ENCODE assay signal across 20 cellular contexts in the genomic region with DNA sequence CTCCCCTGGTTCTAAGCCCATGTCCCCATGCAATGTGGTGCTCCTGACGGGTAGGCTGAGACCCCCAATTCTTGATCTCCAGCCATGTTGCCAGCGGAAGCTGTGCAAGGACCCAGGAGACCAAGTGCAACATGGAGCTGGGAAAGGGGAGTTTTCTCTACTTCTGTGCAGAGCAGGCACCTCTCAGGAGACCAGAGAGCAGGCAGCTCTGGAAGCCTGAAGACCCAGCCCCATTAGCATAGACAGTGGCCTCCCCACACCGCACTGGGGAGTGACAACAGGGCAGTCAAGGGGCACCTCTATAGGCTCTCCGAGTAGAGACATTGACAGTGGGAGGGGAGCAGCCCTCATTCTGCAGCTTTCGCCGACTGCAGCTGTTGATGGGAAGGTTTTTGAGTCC.
"Had no signal": no experiment of that assay in that cellular context is flagged by ENCODE, and none has a peak within 500 bp of the region (broad histone marks: within the 10 kb centered on the region; RNA-seq: fewer than 3 reads in every experiment).

No MANE protein-coding gene starts in this region.

- H3K27ac Mint-ChIP-seq: activated naive CD8-positive, alpha-beta T cell; endodermal cell; naive B cell; neural progenitor cell; progenitor cell of endocrine pancreas; stimulated activated naive CD8-positive, alpha-beta T cell treated with anti-CD3 and anti-CD28 coated beads, Interleukin-15, Interleukin-2, amounts not matched to agents 100 ng/mL and 50 ng/mL, for 24 hours; T-helper 1 cell treated with Interleukin-12 subunit alpha and Interleukin-12 subunit beta and Interleukin-4 antibody, amounts not matched to agents 30 μg/mL and 1 μg/mL, for 36 hours; WTC11 had no signal

- H3K9me3 ChIP-seq: adrenal gland, lower lobe of right lung, uterus had no signal

- H3K36me3 ChIP-seq: adrenal gland, gastroesophageal sphincter, lower lobe of right lung, neural progenitor cell, tibial artery, uterus had no signal

- H3K27me3 ChIP-seq: adrenal gland, neural progenitor cell, uterus had no signal

- H3K9me3 Mint-ChIP-seq: neural progenitor cell; stimulated activated naive CD8-positive, alpha-beta T cell treated with anti-CD3 and anti-CD28 coated beads, Interleukin-15, Interleukin-2, amounts not matched to agents 100 ng/mL and 50 ng/mL, for 24 hours; T-helper 1 cell treated with Interleukin-12 subunit alpha and Interleukin-12 subunit beta and Interleukin-4 antibody, amounts not matched to agents 30 μg/mL and 1 μg/mL, for 36 hours had no signal

- DNase-seq: activated gamma-delta T cell treated with Interleukin-2 at 50 U/mL for 16 hours; activated T-cell treated with anti-CD3 and anti-CD28 coated beads, Interleukin-2, amount 50 U/mL, for 1 hour; adrenal gland; central memory CD4-positive, alpha-beta T cell; endodermal cell; lower lobe of right lung; mesendoderm; naive B cell; stimulated activated CD4-positive, alpha-beta T cell treated with anti-CD3 and anti-CD28 coated beads, Interleukin-4, amount 100 ng/mL, for 4 hours; substantia nigra; T1000; uterus had no signal

- H3K36me3 Mint-ChIP-seq: activated naive CD8-positive, alpha-beta T cell; naive B cell; neural progenitor cell; WTC11 had no signal

- H3K4me1 Mint-ChIP-seq: naive B cell had no signal

- H3K27ac ChIP-seq: adrenal gland, gastroesophageal sphincter, lower lobe of right lung, neural progenitor cell, tibial artery, uterus had no signal

- H3K4me3 Mint-ChIP-seq: activated naive CD8-positive, alpha-beta T cell; endodermal cell; naive B cell; neural progenitor cell; stimulated activated naive CD8-positive, alpha-beta T cell treated with anti-CD3 and anti-CD28 coated beads, Interleukin-15, Interleukin-2, amounts not matched to agents 100 ng/mL and 50 ng/mL, for 24 hours; T-helper 1 cell treated with Interleukin-12 subunit alpha and Interleukin-12 subunit beta and Interleukin-4 antibody, amounts not matched to agents 30 μg/mL and 1 μg/mL, for 36 hours; WTC11 had no signal

- ATAC-seq: gastroesophageal sphincter, lower lobe of right lung, WTC11 had no signal

- H3K4me1 ChIP-seq: adrenal gland, gastroesophageal sphincter, lower lobe of right lung, neural progenitor cell, tibial artery, uterus had no signal

- H3K4me3 ChIP-seq: adrenal gland, gastroesophageal sphincter, lower lobe of right lung, neural progenitor cell, tibial artery, uterus had no signal
